ENCODE assay signal across 8 cellular contexts in genomic region chr12:46523863-46524770, GRCh38.
A peak's percentile ranks its signal among the peaks of the same experiment; 100 is the strongest.
DNase-seq lines count a peak whose midpoint lies in the region; ATAC-seq and TF ChIP-seq lines count a peak whose summit lies in the region.

No MANE protein-coding gene starts in this region.

- peak overlapping the region; percentile 83 for H3K27ac Mint-ChIP-seq in CD4-positive, alpha-beta T cell
- H3K27ac Mint-ChIP-seq in memory B cell (peak overlapping the region; percentile 42), endothelial cell (ENCODE audit: unreplicated experiment) (no peak overlapping the region)

- TF ChIP-seq POLR2A in upper lobe of left lung (IDR thresholded peaks at IDR 0.05) = no peak

- H3K4me1 Mint-ChIP-seq in CD4-positive, alpha-beta T cell (ENCODE audit: low read depth) = peaks cover 28% of the 10 kb centered on the region
- H3K4me1 Mint-ChIP-seq in memory B cell = peaks cover 5% of the 10 kb centered on the region
- H3K4me1 Mint-ChIP-seq in endothelial cell (ENCODE audit: unreplicated experiment) = no peaks in the 10 kb centered on the region

- H3K4me3 ChIP-seq in adipocyte (ENCODE audit: low read length) (no peak overlapping the region), upper lobe of left lung (no peak overlapping the region)

- POLR2A ChIA-PET in CD4-positive, alpha-beta T cell (lab: Charles Lee) = interaction anchor here (0.6 to 1.8 kb wide), 20 partner anchors 9 to 794 kb away, joined by 3 to 15 read pairs (median 4); partner anchors contain the start of genes SLC38A1 and SLC38A2

- ATAC-seq in CD4-positive, alpha-beta T cell (ENCODE audit: poor library complexity) = peak; percentile 96
- ATAC-seq in memory B cell (ENCODE audit: low read depth) = no peak
- ATAC-seq in upper lobe of left lung (ENCODE audit: low FRiP score in 2 of 2) = peak in 1 of 2 donors; percentile 23

- H3K27ac ChIP-seq in CD4-positive, alpha-beta T cell (ENCODE audit: low read depth, low read length) = peak overlapping the region; percentile 37
- peak overlapping the region in 3 of 4 donors; percentile 38 to 64 (median 48) for H3K27ac ChIP-seq in upper lobe of left lung

- H3K36me3 ChIP-seq in adipocyte (ENCODE audit: control insufficient read depth, insufficient read depth, low read length, severe bottlenecking) (no peaks in the 10 kb centered on the region), upper lobe of left lung (no peaks in the 10 kb centered on the region)

- H3K4me1 ChIP-seq in adipocyte (ENCODE audit: control insufficient read depth, insufficient read depth, low read length) = peaks cover 48% of the 10 kb centered on the region
- peaks cover 6 to 29% (median 15%) of the 10 kb centered on the region in 4 donors for H3K4me1 ChIP-seq in upper lobe of left lung

- TF ChIP-seq CTCF in CD4-positive, alpha-beta T cell (IDR thresholded peaks at IDR 0.05) = no peak
- TF ChIP-seq CTCF in upper lobe of left lung (IDR thresholded peaks at IDR 0.05) = no peak
- TF ChIP-seq CTCF in endothelial cell (IDR thresholded peaks at IDR 0.05; ENCODE audit: unreplicated experiment) = no peak

- no peaks in the 10 kb centered on the region for H3K36me3 Mint-ChIP-seq in CD4-positive, alpha-beta T cell (ENCODE audit: low read depth)
- H3K36me3 Mint-ChIP-seq in memory B cell = peaks cover 23% of the 10 kb centered on the region
- no peaks in the 10 kb centered on the region for H3K36me3 Mint-ChIP-seq in endothelial cell (ENCODE audit: low read depth, unreplicated experiment)

- TF ChIP-seq EP300 in upper lobe of left lung (IDR thresholded peaks at IDR 0.05) = no peak

- no peaks in the 10 kb centered on the region for H3K27me3 Mint-ChIP-seq in CD4-positive, alpha-beta T cell
- H3K27me3 Mint-ChIP-seq in memory B cell (no peaks in the 10 kb centered on the region), endothelial cell (ENCODE audit: unreplicated experiment) (peaks cover 5% of the 10 kb centered on the region)

- peak overlapping the region; percentile 57 for H3K9ac ChIP-seq in adipocyte (ENCODE audit: low read length)

- WGBS in upper lobe of left lung, 2 donors = 59 to 69% methylated on average over 9 to 10 of the region's 10 CpGs

- CTCF ChIA-PET in CD4-positive, alpha-beta T cell (lab: Charles Lee) = no interaction called here

- peak overlapping the region; percentile 77 for H3K4me3 Mint-ChIP-seq in CD4-positive, alpha-beta T cell
- H3K4me3 Mint-ChIP-seq in memory B cell = no peak overlapping the region
- H3K4me3 Mint-ChIP-seq in endothelial cell (ENCODE audit: unreplicated experiment) = no peak overlapping the region

- intact Hi-C loops in CD4-positive, alpha-beta T cell (cut with DNase I, micrococcal nuclease) = loop anchor here in 1 of 2 experiments (5.0 kb wide), 1 partner anchor 152 kb away; the partner anchor contains the start of gene SLC38A2

- peak in 8 of 10 experiments; percentile 14 to 55 (median 22) for DNase-seq in CD4-positive, alpha-beta T cell
- DNase-seq in adipocyte (ENCODE audit: low read depth) (peak; percentile 75), memory B cell (ENCODE audit: low spot score in 2 of 2) (no peak), upper lobe of left lung (no peak), endothelial cell (ENCODE audit: low spot score) (no peak), retina (no peak), SHP77 (lab: John Stamatoyannopoulos, UW) (no peak)

- no peaks in the 10 kb centered on the region for H3K9me3 ChIP-seq in CD4-positive, alpha-beta T cell (ENCODE audit: control insufficient read depth, low read length)
- H3K9me3 ChIP-seq in adipocyte (ENCODE audit: control insufficient read depth, low read length) (no peaks in the 10 kb centered on the region), upper lobe of left lung (no peaks in the 10 kb centered on the region)

- H3K27me3 ChIP-seq in CD4-positive, alpha-beta T cell (ENCODE audit: control insufficient read depth, insufficient read depth, low read length) = no peaks in the 10 kb centered on the region
- H3K27me3 ChIP-seq in adipocyte (replicated peaks; ENCODE audit: control insufficient read depth, insufficient read depth, low read length) (no peaks in the 10 kb centered on the region), upper lobe of left lung (no peaks in the 10 kb centered on the region)

- peaks cover 2% of the 10 kb centered on the region for H3K9me3 Mint-ChIP-seq in CD4-positive, alpha-beta T cell
- peaks cover 3% of the 10 kb centered on the region for H3K9me3 Mint-ChIP-seq in memory B cell
- peaks cover 1% of the 10 kb centered on the region for H3K9me3 Mint-ChIP-seq in endothelial cell (ENCODE audit: unreplicated experiment)

TF ChIP-seq in PFSK-1, 5 proteins besides CTCF, POLR2A, EP300 and RAD21:
- 0 out of 4 replicates have a peak, but pooled peaks of 1 of the 2 experiments have one; percentile 42 for TF ChIP-seq REST (IDR thresholded peaks at IDR 0.05; ENCODE audit: insufficient read depth in 1 of 2, low read depth in 2 of 2, low read length in 2 of 2)
- peak; percentile 95 for TF ChIP-seq FOXP2 (optimal IDR thresholded peaks at IDR 0.05; ENCODE audit: borderline replicate concordance, extremely low read depth, extremely low read length, insufficient read depth)
- no peak for TF ChIP-seq SIN3A (IDR thresholded peaks at IDR 0.05; ENCODE audit: borderline replicate concordance, insufficient read depth, low read length)
- 0 out of 2 replicates have a peak, but pooled peaks have one; percentile 41 for TF ChIP-seq POLR2AphosphoS5 (IDR thresholded peaks at IDR 0.05; ENCODE audit: low read depth, low read length)
TF ChIP-seq in PFSK-1: peak in this region for 3.

Comparison
In these comparisons a context has a peak if more than half of its experiments do, and no peak if none do; other contexts are left out.
1. DNase-seq: peak in CD4-positive, alpha-beta T cell (8 of 10) and adipocyte (single experiment); none in memory B cell (0 of 2), upper lobe of left lung (0 of 2), endothelial cell (single experiment), retina (single experiment) and SHP77 (0 of 2).